In genomic region chr5:129448654-129449053, GRCh38 we compare ENCODE assay signal across 28 cellular contexts. TPM values are rescaled to one million over a fixed set of nuclear protein-coding genes. Genes with fewer than 3 reads are reported as not detected.
"Had no signal": no experiment of that assay in that cellular context is flagged by ENCODE, and none has a peak within 500 bp of the region (broad histone marks: within the 10 kb centered on the region; RNA-seq: fewer than 3 reads in every experiment).

No MANE protein-coding gene starts in this region.

- H3K27ac ChIP-seq: neural progenitor cell, ovary, parathyroid adenoma, psoas muscle, skin epidermis, spleen, suprapubic skin, testis, tibial artery, transverse colon, upper lobe of right lung, uterus had no signal

- H3K9ac ChIP-seq: neural progenitor cell, parathyroid adenoma had no signal

- H3K4me1 ChIP-seq: neural progenitor cell, parathyroid adenoma, psoas muscle, spleen, suprapubic skin, testis, tibial artery, transverse colon, upper lobe of right lung, uterus had no signal

- ATAC-seq: natural killer cell; psoas muscle; right cardiac atrium; sciatic nerve; stimulated activated memory B cell treated with anti-CD40 and anti-IgM and Interleukin-4, amounts not matched to agents 10 μg/mL and 1 μg/mL and 100 μg/mL, for 72 hours; stimulated activated naive CD8-positive, alpha-beta T cell treated with anti-CD3 and anti-CD28 coated beads, Interleukin-15, amount 100 ng/mL, for 72 hours; stimulated activated naive CD8-positive, alpha-beta T cell treated with anti-CD3 and anti-CD28 coated beads, Interleukin-15, Interleukin-2, amounts not matched to agents 100 U/mL and 50 U/mL, for 24 hours; upper lobe of right lung had no signal

- H3K9me3 ChIP-seq: ovary, psoas muscle, suprapubic skin, testis, tibial artery, transverse colon, upper lobe of right lung, uterus had no signal

- DNase-seq: natural killer cell; occipital lobe; ovary; psoas muscle; right cardiac atrium; spleen; stimulated activated CD4-positive, alpha-beta T cell treated with anti-CD3 and anti-CD28 coated beads, Interleukin-12 subunit alpha, Interleukin-12 subunit beta, amount 100 ng/mL, for 4 hours; stimulated activated CD4-positive, alpha-beta T cell treated with anti-CD3 and anti-CD28 coated beads, Interleukin-1b, Interleukin-23, amount 100 ng/mL, for 48 hours; stimulated activated CD4-positive, alpha-beta T cell treated with anti-CD3 and anti-CD28 coated beads, Interleukin-4, amount 100 ng/mL, for 1 hour; stimulated activated CD4-positive, alpha-beta T cell treated with anti-CD3 and anti-CD28 coated beads, Interleukin-4, amount 100 ng/mL, for 4 hours; stimulated activated CD8-positive, alpha-beta memory T cell treated with anti-CD3 and anti-CD28 coated beads, Interleukin-4, amount 100 ng/mL, for 48 hours; stimulated activated naive CD4-positive, alpha-beta T cell; stimulated activated naive CD8-positive, alpha-beta T cell treated with anti-CD3 and anti-CD28 coated beads, Interleukin-15, amount 100 ng/mL, for 72 hours; stimulated activated naive CD8-positive, alpha-beta T cell treated with anti-CD3 and anti-CD28 coated beads, Interleukin-15, Interleukin-2, amounts not matched to agents 100 U/mL and 50 U/mL, for 24 hours; substantia nigra; testis; tibial artery; transverse colon; upper lobe of right lung; uterus had no signal

- H3K36me3 ChIP-seq: neural progenitor cell, ovary, spleen, suprapubic skin, tibial artery, transverse colon, upper lobe of right lung, uterus had no signal

- H3K4me2 ChIP-seq: neural progenitor cell, smooth muscle cell had no signal

- H2AFZ ChIP-seq: neural progenitor cell, parathyroid adenoma had no signal

- H3K27me3 ChIP-seq: neural progenitor cell, ovary, spleen, suprapubic skin, testis, tibial artery, transverse colon, upper lobe of right lung, uterus had no signal

- H3K4me3 ChIP-seq: neural progenitor cell, ovary, psoas muscle, skin epidermis, smooth muscle cell, spleen, suprapubic skin, testis, tibial artery, transverse colon, upper lobe of right lung, uterus had no signal

- H3K79me2 ChIP-seq: parathyroid adenoma had no signal

RNA-seq across cellular contexts. Expression of gene ADAMTS19, which starts 11.4 kb away (rescaled TPM):
- total RNA-seq: natural killer cell, osteoblast, spleen, suprapubic skin, upper lobe of right lung had no signal
